20 cellular contexts compared by ENCODE assay signal in genomic region chr10:129272859-129273258, GRCh38.
"Had no signal": no experiment of that assay in that cellular context is flagged by ENCODE, and none has a peak within 500 bp of the region (broad histone marks: within the 10 kb centered on the region; RNA-seq: fewer than 3 reads in every experiment).

No MANE protein-coding gene starts in this region.

- H3K9me3 Mint-ChIP-seq: dendritic cell treated with granulocyte-macrophage colony-stimulating factor and Interleukin-4, amounts not matched to agents 40 ng/mL and 50 ng/mL, for 4 days; endodermal cell had no signal

- DNase-seq: colonic mucosa; cortex of kidney; dorsolateral prefrontal cortex; effector CD4-positive, alpha-beta T cell; effector CD8-positive, alpha-beta T cell; effector memory CD4-positive, alpha-beta T cell; effector memory CD8-positive, alpha-beta T cell; endodermal cell; erythroblast; esophagus squamous epithelium; foreskin fibroblast; foreskin keratinocyte; foreskin melanocyte; gastrocnemius medialis; glutamatergic neuron; head of caudate nucleus had no signal

- H3K4me3 Mint-ChIP-seq: dendritic cell treated with granulocyte-macrophage colony-stimulating factor and Interleukin-4, amounts not matched to agents 40 ng/mL and 50 ng/mL, for 4 days; effector memory CD8-positive, alpha-beta T cell; endodermal cell had no signal

- ATAC-seq: effector memory CD8-positive, alpha-beta T cell; esophagus mucosa; foreskin keratinocyte; gastrocnemius medialis; gastroesophageal sphincter; heart left ventricle had no signal

- H3K27ac Mint-ChIP-seq: dendritic cell treated with granulocyte-macrophage colony-stimulating factor and Interleukin-4, amounts not matched to agents 40 ng/mL and 50 ng/mL, for 4 days; effector memory CD8-positive, alpha-beta T cell; endodermal cell had no signal
